ENCODE assay signal across 10 cellular contexts in genomic region chr11:8327761-8328192, GRCh38.
DNase-seq lines count a peak whose midpoint lies in the region; ATAC-seq, FAIRE-seq and TF ChIP-seq lines count a peak whose summit lies in the region.
"Had no signal": no experiment of that assay in that cellular context is flagged by ENCODE, and none has a peak within 500 bp of the region (broad histone marks: within the 10 kb centered on the region; RNA-seq: fewer than 3 reads in every experiment).

No MANE protein-coding gene starts in this region.

- H3K4me1 Mint-ChIP-seq in CD14-positive monocyte: peaks cover 35% of the 10 kb centered on the region

- intact Hi-C loops in CD14-positive monocyte (cut with micrococcal nuclease): loop anchor here in 1 of 2 donors (10.0 kb wide), 1 partner anchor 237 kb away; no protein-coding TSS in a partner anchor

- ATAC-seq in HG02840 (IDR thresholded peaks at IDR 0.05; ENCODE audit: low FRiP score, unreplicated experiment): peak; percentile 62

- DNase-seq in CD14-positive monocyte (ENCODE audit: low spot score): peak; percentile 77
- peak; percentile 40 for DNase-seq in GM19239 (ENCODE audit: insufficient read length, low spot score)
- peak; percentile 2 for DNase-seq in MV-4-11 (lab: John Stamatoyannopoulos, UW)
- DNase-seq in COLO668 (lab: John Stamatoyannopoulos, UW; ENCODE audit: unreplicated experiment): no peak
- DNase-seq in NCI-H187 treated with DMSO at 0.1 percent for 48 hours (lab: John Stamatoyannopoulos, UW): no peak
- no peak for DNase-seq in NCI-H2029 (lab: John Stamatoyannopoulos, UW)
- DNase-seq in NCI-H2107 (lab: John Stamatoyannopoulos, UW): no peak
- DNase-seq: AML-193 had no signal

- TF ChIP-seq CTCF in CD14-positive monocyte (IDR thresholded peaks at IDR 0.05): no peak

- peak overlapping the region; percentile 84 to 93 (median 90) for H3K27ac Mint-ChIP-seq in CD14-positive monocyte
- H3K27ac Mint-ChIP-seq: type B pancreatic cell had no signal

- H3K27me3 Mint-ChIP-seq in CD14-positive monocyte (ENCODE audit: low read depth in 3 of 3): peaks cover 0 to 8% (median 6%) of the 10 kb centered on the region in 3 donors

- H3K9me3 Mint-ChIP-seq in CD14-positive monocyte: peaks cover 0 to 3% (median 0%) of the 10 kb centered on the region in 7 donors
- H3K9me3 Mint-ChIP-seq: type B pancreatic cell had no signal

- FAIRE-seq in GM19239 (lab: Jason Lieb, UNC): peak; percentile 23

- no peak overlapping the region for H3K4me3 Mint-ChIP-seq in CD14-positive monocyte
- H3K4me3 Mint-ChIP-seq: type B pancreatic cell had no signal

- H3K36me3 Mint-ChIP-seq in CD14-positive monocyte: no peaks in the 10 kb centered on the region
- H3K36me3 Mint-ChIP-seq: type B pancreatic cell had no signal

Comparison
In these comparisons a context has a peak if more than half of its experiments do, and no peak if none do; other contexts are left out.
1. DNase-seq: peak in CD14-positive monocyte (single experiment), GM19239 (single experiment) and MV-4-11 (single experiment); none in COLO668 (single experiment), NCI-H187 treated with DMSO at 0.1 percent for 48 hours (single experiment), NCI-H2029 (single experiment) and NCI-H2107 (single experiment).